Comparison of ENCODE assay signal across 8 cellular contexts in genomic region chr17:50865060-50865867, GRCh38. TPM values are rescaled to one million over a fixed set of nuclear protein-coding genes. Genes with fewer than 3 reads are reported as not detected.
DNase-seq lines count a peak whose midpoint lies in the region; ATAC-seq, FAIRE-seq and TF ChIP-seq lines count a peak whose summit lies in the region.

No MANE protein-coding gene starts in this region.

- H3K9me1 ChIP-seq in endothelial cell of umbilical vein (replicated peaks; ENCODE audit: control insufficient read depth, extremely low read depth, insufficient read depth, low read length) = no peaks in the 10 kb centered on the region

- H3K4me1 Mint-ChIP-seq in stimulated activated effector memory CD8-positive, alpha-beta T cell treated with anti-CD3 and anti-CD28 coated beads, Interleukin-12 subunit alpha, Interleukin-12 subunit beta, amount 100 ng/mL, for 72 hours = peaks cover 43% of the 10 kb centered on the region

- H3K4me1 ChIP-seq in endothelial cell of umbilical vein (ENCODE audit: control insufficient read depth, extremely low read depth, insufficient read depth, low read length) = peaks cover 11% of the 10 kb centered on the region

- CTCF ChIA-PET in endothelial cell of umbilical vein (lab: Charles Lee) = interaction anchor here (1.0 to 8.0 kb wide), 5 partner anchors 14 to 136 kb away, joined by 3 to 149 read pairs (median 5); no protein-coding TSS in a partner anchor

- peaks cover 4% of the 10 kb centered on the region for H3K79me2 ChIP-seq in endothelial cell of umbilical vein (ENCODE audit: control insufficient read depth, insufficient read depth, low read length)

- intact Hi-C loops in endothelial cell of umbilical vein (cut with micrococcal nuclease) = loop anchor here (5.0 kb wide), 1 partner anchor 397 kb away; the partner anchor contains the start of genes MBTD1 and UTP18

- peak; percentile 42 for DNase-seq in NK-92 treated with Interleukin-12 subunit alpha and Interleukin-12 subunit beta, amount 100 ng/mL, for 24 hours (lab: John Stamatoyannopoulos, UW)
- DNase-seq in NK-92 (lab: John Stamatoyannopoulos, UW; ENCODE audit: unreplicated experiment) = no peak
- peak; percentile 82 for DNase-seq in NCI-H69 (lab: John Stamatoyannopoulos, UW)
- DNase-seq in activated CD8-positive, alpha-beta memory T cell treated with anti-CD3 and anti-CD28 coated beads for 1 hour (ENCODE audit: extremely low read depth in 1 of 2, low read depth in 1 of 2) = peak; percentile 21 to 30
- peak; percentile 63 for DNase-seq in endothelial cell of umbilical vein (ENCODE audit: low read depth, low spot score)
- peak; percentile 62 for DNase-seq in midbrain (lab: John Stamatoyannopoulos, UW)
- DNase-seq in stimulated activated effector memory CD8-positive, alpha-beta T cell treated with anti-CD3 and anti-CD28 coated beads, Interleukin-12 subunit alpha, Interleukin-12 subunit beta, amount 100 ng/mL, for 72 hours (ENCODE audit: low spot score in 2 of 2) = peak; percentile 49 to 81

- no peaks in the 10 kb centered on the region for H3K27me3 ChIP-seq in endothelial cell of umbilical vein (ENCODE audit: control insufficient read depth in 2 of 2, insufficient read depth in 2 of 2, low read length in 2 of 2)

- FAIRE-seq in endothelial cell of umbilical vein (lab: Jason Lieb, UNC) = peak; percentile 67

- no peak for TF ChIP-seq POLR2A in endothelial cell of umbilical vein (IDR thresholded peaks at IDR 0.05; ENCODE audit: low read depth, low read length)

- peak overlapping the region; percentile 96 for H3K4me2 ChIP-seq in endothelial cell of umbilical vein (ENCODE audit: insufficient read depth, low read length)

- H3K9ac ChIP-seq in endothelial cell of umbilical vein (replicated peaks; ENCODE audit: extremely low read depth, insufficient read depth, low read length) = peak overlapping the region; percentile 73

- ATAC-seq in HG03064 (IDR thresholded peaks at IDR 0.05; ENCODE audit: low read depth, unreplicated experiment) = peak; percentile 26
- ATAC-seq in stimulated activated effector memory CD8-positive, alpha-beta T cell treated with anti-CD3 and anti-CD28 coated beads, Interleukin-12 subunit alpha, Interleukin-12 subunit beta, amount 100 ng/mL, for 72 hours = peak; percentile 1

- peaks cover 70% of the 10 kb centered on the region for H3K36me3 Mint-ChIP-seq in stimulated activated effector memory CD8-positive, alpha-beta T cell treated with anti-CD3 and anti-CD28 coated beads, Interleukin-12 subunit alpha, Interleukin-12 subunit beta, amount 100 ng/mL, for 72 hours

- peak overlapping the region; percentile 22 for H2AFZ ChIP-seq in endothelial cell of umbilical vein (ENCODE audit: low read depth, low read length)

- H3K4me3 ChIP-seq in endothelial cell of umbilical vein (replicated peaks in 1 of 3; ENCODE audit: insufficient read depth in 1 of 3, low read depth in 1 of 3, low read length in 3 of 3) = peak overlapping the region; percentile 29 to 82 (median 63)

- no peaks in the 10 kb centered on the region for H3K9me3 ChIP-seq in endothelial cell of umbilical vein (replicated peaks; ENCODE audit: control insufficient read depth, insufficient read depth, low read length)

- no peak for TF ChIP-seq CTCF in endothelial cell of umbilical vein (IDR thresholded peaks at IDR 0.05; ENCODE audit: extremely low read depth in 1 of 2, insufficient read depth in 1 of 2, low read depth in 1 of 2, low read length in 2 of 2)

- dilution Hi-C loops in endothelial cell of umbilical vein (cut with MboI; ENCODE audit: extremely low pct_ligation_motif_present, low sequenced_read_pairs) = no loop called here

- peaks cover 2 to 5% of the 10 kb centered on the region in 2 experiments for H3K36me3 ChIP-seq in endothelial cell of umbilical vein (ENCODE audit: control insufficient read depth in 2 of 2, extremely low read depth in 1 of 2, insufficient read depth in 2 of 2, low read length in 2 of 2)

- H4K20me1 ChIP-seq in endothelial cell of umbilical vein (replicated peaks; ENCODE audit: control insufficient read depth, extremely low read depth, insufficient read depth, low read length) = no peaks in the 10 kb centered on the region

- TSS peak; percentile 43 for BruUV-seq in endothelial cell of umbilical vein (replicated peaks; lab: Mats Ljungman, UMichigan)

- peak overlapping the region; percentile 87 for H3K4me3 Mint-ChIP-seq in stimulated activated effector memory CD8-positive, alpha-beta T cell treated with anti-CD3 and anti-CD28 coated beads, Interleukin-12 subunit alpha, Interleukin-12 subunit beta, amount 100 ng/mL, for 72 hours

- no peaks in the 10 kb centered on the region for H3K9me3 Mint-ChIP-seq in stimulated activated effector memory CD8-positive, alpha-beta T cell treated with anti-CD3 and anti-CD28 coated beads, Interleukin-12 subunit alpha, Interleukin-12 subunit beta, amount 100 ng/mL, for 72 hours

- POLR2A ChIA-PET in endothelial cell of umbilical vein (lab: Charles Lee) = interaction anchor here (0.7 to 2.9 kb wide), 14 partner anchors 10 to 255 kb away, joined by 3 to 67 read pairs (median 8); partner anchors contain the start of gene SPAG9

- H3K27ac Mint-ChIP-seq in stimulated activated effector memory CD8-positive, alpha-beta T cell treated with anti-CD3 and anti-CD28 coated beads, Interleukin-12 subunit alpha, Interleukin-12 subunit beta, amount 100 ng/mL, for 72 hours = peak overlapping the region; percentile 96

- no peak overlapping the region for H3K27ac ChIP-seq in endothelial cell of umbilical vein (ENCODE audit: insufficient read depth, low read depth, low read length)

TF ChIP-seq in endothelial cell of umbilical vein, 7 proteins besides CTCF, POLR2A, EP300 and RAD21:
- TF ChIP-seq MAX (IDR thresholded peaks at IDR 0.05; ENCODE audit: insufficient read depth, insufficient read length) (no peak), POLR2AphosphoS5 (IDR thresholded peaks at IDR 0.05; ENCODE audit: insufficient read depth, low read depth, low read length) (peak; percentile 44)
TF ChIP-seq in endothelial cell of umbilical vein: peak in this region for 1.

RNA-seq across cellular contexts. Expression of gene TOB1, which starts 0.9 kb away (rescaled TPM):
- 12.9 and 13.0 TPM in 2 replicates for total RNA-seq in endothelial cell of umbilical vein
- polyA plus RNA-seq in endothelial cell of umbilical vein = 3.3 and 4.2 TPM in 2 replicates
- 3.3 and 3.6 TPM in 2 replicates for polyA plus RNA-seq in endothelial cell of umbilical vein (2011; cell fraction: cytosol; rRNA removed)
- 2.3 and 2.6 TPM in 2 replicates for polyA plus RNA-seq in endothelial cell of umbilical vein (2011; cell fraction: nucleus; rRNA removed)
- polyA plus RNA-seq in endothelial cell of umbilical vein (2012) = 10.7 and 13.5 TPM in 2 replicates
- 5.9 and 6.1 TPM in 2 replicates for polyA minus RNA-seq in endothelial cell of umbilical vein
- polyA minus RNA-seq in endothelial cell of umbilical vein (2011; cell fraction: cytosol; rRNA and poly(A)+ RNA removed) = 103 TPM
- 3.0 and 9.5 TPM in 2 replicates for polyA minus RNA-seq in endothelial cell of umbilical vein (2011; cell fraction: nucleus; rRNA and poly(A)+ RNA removed)

RNA-seq across cellular contexts. Expression of gene WFIKKN2, which starts 29.9 kb away (rescaled TPM):
- not detected in 2 replicates for total RNA-seq in endothelial cell of umbilical vein
- 0.03 TPM in 1 of 2 replicates, not detected in the other for polyA plus RNA-seq in endothelial cell of umbilical vein
- not detected in 2 replicates for polyA plus RNA-seq in endothelial cell of umbilical vein (2011; cell fraction: cytosol; rRNA removed)
- polyA plus RNA-seq in endothelial cell of umbilical vein (2011; cell fraction: nucleus; rRNA removed) = not detected in 2 replicates
- polyA plus RNA-seq in endothelial cell of umbilical vein (2012) = not detected in 2 replicates
- not detected in 2 replicates for polyA minus RNA-seq in endothelial cell of umbilical vein
- polyA minus RNA-seq in endothelial cell of umbilical vein (2011; cell fraction: cytosol; rRNA and poly(A)+ RNA removed) = not detected
- not detected in 2 replicates for polyA minus RNA-seq in endothelial cell of umbilical vein (2011; cell fraction: nucleus; rRNA and poly(A)+ RNA removed)
